Comparison of ENCODE assay signal across 8 cellular contexts in the genomic region with DNA sequence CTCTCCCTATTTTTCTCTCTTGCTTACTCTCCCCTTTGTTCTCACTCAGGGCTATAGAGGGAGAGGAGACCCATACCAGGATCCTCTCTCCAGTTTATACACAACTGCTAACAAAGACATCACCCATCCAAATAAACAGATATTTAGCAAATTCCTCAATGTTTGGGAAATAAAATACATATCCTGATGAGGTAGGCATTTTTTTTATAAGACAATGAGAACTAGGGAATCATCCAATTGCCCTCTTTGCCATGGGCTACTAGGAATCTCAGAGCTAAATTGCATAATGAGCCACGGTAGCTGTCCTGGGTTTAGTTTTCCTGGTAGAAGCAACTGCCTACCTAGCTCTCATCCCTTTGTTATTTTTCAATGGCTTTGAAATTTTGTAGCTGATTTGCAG. TPM values are rescaled to one million over a fixed set of nuclear protein-coding genes. Genes with fewer than 3 reads are reported as not detected.
"Had no signal": no experiment of that assay in that cellular context is flagged by ENCODE, and none has a peak within 500 bp of the region (broad histone marks: within the 10 kb centered on the region; RNA-seq: fewer than 3 reads in every experiment).

No MANE protein-coding gene starts in this region.

- ATAC-seq: GM23338 had no signal

- FAIRE-seq: H1, H54 had no signal

- DNase-seq: H9, HCEC 1CT, Karpas-422, KBM-7 had no signal

- H3K4me3 Mint-ChIP-seq: GM23338, H9 had no signal

- H3K27me3 Mint-ChIP-seq: IgD-negative memory B cell had no signal

- H3K9me3 Mint-ChIP-seq: GM23338, H9, IgD-negative memory B cell had no signal

- H3K27ac Mint-ChIP-seq: GM23338, H9, IgD-negative memory B cell had no signal

RNA-seq across cellular contexts. Expression of gene CAPN14, which starts 27.1 kb away (rescaled TPM):
- polyA plus RNA-seq: H1 had no signal
